13 cellular contexts compared by ENCODE assay signal in the genomic region with DNA sequence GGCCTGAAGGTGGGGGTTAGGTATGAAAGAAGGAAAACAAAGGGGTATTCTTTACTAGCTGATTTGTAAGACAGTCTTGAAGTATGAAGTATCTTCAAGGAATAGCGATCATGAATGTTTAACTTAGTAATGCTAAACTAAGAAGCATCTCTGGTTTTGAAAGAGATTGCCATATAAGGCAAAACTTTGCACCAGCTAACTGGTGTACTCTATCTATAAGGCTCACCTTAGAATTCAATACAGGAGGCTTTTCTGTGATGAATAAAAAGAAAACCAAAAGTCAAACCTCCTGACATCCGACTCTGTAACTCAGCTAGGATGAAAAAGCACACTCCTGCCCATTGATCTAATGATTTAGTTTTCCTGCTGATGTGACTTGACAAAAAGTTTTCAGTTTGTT. TPM values are rescaled to one million over a fixed set of nuclear protein-coding genes. Genes with fewer than 3 reads are reported as not detected.
DNase-seq lines count a peak whose midpoint lies in the region; ATAC-seq lines count a peak whose summit lies in the region.
"Had no signal": no experiment of that assay in that cellular context is flagged by ENCODE, and none has a peak within 500 bp of the region (broad histone marks: within the 10 kb centered on the region; RNA-seq: fewer than 3 reads in every experiment).

No MANE protein-coding gene starts in this region.

- peak; percentile 98 for ATAC-seq in GM18861 (IDR thresholded peaks at IDR 0.05; ENCODE audit: unreplicated experiment)
- peak; percentile 88 for ATAC-seq in GM19463 (IDR thresholded peaks at IDR 0.05; ENCODE audit: unreplicated experiment)
- ATAC-seq in HG03457 (IDR thresholded peaks at IDR 0.05; ENCODE audit: unreplicated experiment), result peak; percentile 77
- no peak for ATAC-seq in HG03135 (IDR thresholded peaks at IDR 0.05; ENCODE audit: unreplicated experiment)

- peak; percentile 55 for DNase-seq in kidney tubule cell (ENCODE audit: low spot score)
- no peak for DNase-seq in 8988T
- DNase-seq in ureter (ENCODE audit: low spot score), result no peak
- DNase-seq in Kasumi-1 (lab: John Stamatoyannopoulos, UW), result no peak
- DNase-seq: activated CD4-positive, CD25-positive, alpha-beta regulatory T cell; anterior cingulate cortex; DMS53; islet precursor cell; NCI-H2081 treated with DMSO at 0.1 percent for 48 hours had no signal

RNA-seq across cellular contexts. Expression of a gene that starts 54.7 kb away (rescaled TPM):
- 179 TPM for total RNA-seq in ureter
